ENCODE assay signal across 27 cellular contexts in genomic region chr15:61815356-61816083, GRCh38.
DNase-seq lines count a peak whose midpoint lies in the region; ATAC-seq, FAIRE-seq and TF ChIP-seq lines count a peak whose summit lies in the region.
"Had no signal": no experiment of that assay in that cellular context is flagged by ENCODE, and none has a peak within 500 bp of the region (broad histone marks: within the 10 kb centered on the region; RNA-seq: fewer than 3 reads in every experiment).

No MANE protein-coding gene starts in this region.

- WGBS in H1 (ENCODE audit: extremely low coverage in 1 of 2, insufficient coverage in 1 of 2, insufficient read length in 1 of 2, insufficient replicate concordance in 2 of 2, low coverage in 1 of 2, low lambda C conversion rate in 2 of 2, missing lambda C conversion rate in 1 of 2), 2 experiments: 87% methylated on average over 12 of the region's 12 CpGs; no CpG with 5 or more reads in 1 of the 2 experiments
- 84 to 90% methylated on average over 12 of the region's 12 CpGs for WGBS in lung, 2 donors

- no peak for FAIRE-seq in H1 (lab: Jason Lieb, UNC)
- FAIRE-seq: A204.1, GM12878, GM12892, GM18507 had no signal

- no peak overlapping the region; the same call in 1 of the 2 replicates for H2BK15ac ChIP-seq in H1 (ENCODE audit: low read length)

- H3K27me3 ChIP-seq in GM23338 (ENCODE audit: insufficient read depth) (no peaks in the 10 kb centered on the region), H1 (replicated peaks in 1 of 4; ENCODE audit: control insufficient read depth in 3 of 4, extremely low read depth in 1 of 4, insufficient read depth in 3 of 4, low read length in 3 of 4) (no peaks in the 10 kb centered on the region), lung (ENCODE audit: control insufficient read depth, insufficient read depth) (peaks cover 2% of the 10 kb centered on the region)
- H3K27me3 ChIP-seq: BE2C, BLaER1 had no signal

- no peaks in the 10 kb centered on the region for H3K79me1 ChIP-seq in H1 (ENCODE audit: low read depth, low read length)

- H3K36me3 ChIP-seq in GM23338 (ENCODE audit: insufficient read depth) (no peaks in the 10 kb centered on the region), H1 (ENCODE audit: control insufficient read depth in 2 of 4, insufficient read depth in 4 of 4, low read length in 3 of 4) (no peaks in the 10 kb centered on the region), lung (ENCODE audit: control insufficient read depth in 2 of 2, insufficient read depth in 2 of 2, low read length in 2 of 2) (no peaks in the 10 kb centered on the region)
- H3K36me3 ChIP-seq: BE2C, BLaER1 had no signal

- no peak for DNase-seq in GM23338 (ENCODE audit: low spot score)
- no peak for DNase-seq in H1 (ENCODE audit: low read depth in 1 of 2, low spot score in 2 of 2)
- DNase-seq in lung (ENCODE audit: low spot score): peak; percentile 24
- DNase-seq in NK-92 treated with Interleukin-12 subunit alpha and Interleukin-12 subunit beta, amount 100 ng/mL, for 24 hours (lab: John Stamatoyannopoulos, UW): no peak
- no peak for DNase-seq in activated CD8-positive, alpha-beta memory T cell treated with anti-CD3 and anti-CD28 coated beads, Interleukin-2, amount 50 U/mL, for 4 hours
- no peak for DNase-seq in NCI-H526 treated with DMSO at 0.1 percent for 48 hours (lab: John Stamatoyannopoulos, UW)
- DNase-seq: 8988T; ACHN; BE2C; C1 segment of cervical spinal cord; CD4-positive, alpha-beta memory T cell; CD4-positive, CD25-positive, alpha-beta regulatory T cell; CD8-positive, alpha-beta memory T cell; COR-L47; DMS 273 treated with DMSO at 0.1 percent for 48 hours; DMS153; DMS53; DMS79; DND-41; EL; GDM1 had no signal

- H3K9me3 ChIP-seq in H1 (ENCODE audit: insufficient read depth in 2 of 2, low read depth in 1 of 2, low read length in 1 of 2): no peaks in the 10 kb centered on the region
- H3K9me3 ChIP-seq in lung (ENCODE audit: control insufficient read depth in 2 of 2, insufficient read depth in 1 of 2, low read length in 1 of 2): no peaks in the 10 kb centered on the region
- H3K9me3 ChIP-seq: BE2C, BLaER1 had no signal

- TF ChIP-seq POLR2A in H1 (IDR thresholded peaks at IDR 0.05; ENCODE audit: control extremely low read depth in 1 of 2, low read depth in 2 of 2, low read length in 2 of 2): no peak

- H3K4ac ChIP-seq in H1 (replicated peaks; ENCODE audit: insufficient read length, low read depth, low read length): no peak overlapping the region

- ATAC-seq in GM23338 (no peak), lung (ENCODE audit: insufficient read depth, low FRiP score) (no peak)
- ATAC-seq: GM12878 had no signal

- H3K56ac ChIP-seq in H1 (replicated peaks; ENCODE audit: insufficient read length, low read depth, low read length): no peak overlapping the region

- H3K4me1 ChIP-seq in GM23338 (ENCODE audit: insufficient read depth) (0 out of 2 replicates have a peak, but pooled peaks cover 3% of the 10 kb centered on the region), H1 (replicated peaks in 1 of 4; ENCODE audit: control insufficient read depth in 3 of 4, insufficient read depth in 4 of 4, low read length in 3 of 4) (peaks cover 0 to 9% (median 3%) of the 10 kb centered on the region in 4 experiments; a peak in 6 of 7 replicates), lung (ENCODE audit: control insufficient read depth in 2 of 2, insufficient read depth in 2 of 2, low read length in 2 of 2) (no peaks in the 10 kb centered on the region)
- H3K4me1 ChIP-seq: BLaER1 had no signal

- TF ChIP-seq EP300 in H1 (IDR thresholded peaks at IDR 0.05; ENCODE audit: borderline replicate concordance in 1 of 2, low read depth in 2 of 2, low read length in 2 of 2): no peak

- no peak overlapping the region for H2BK5ac ChIP-seq in H1 (ENCODE audit: low read depth, low read length)

- H2AFZ ChIP-seq in GM23338 (peak overlapping the region; percentile 10; the same call in 1 of the 2 replicates), H1 (ENCODE audit: low read length) (0 out of 2 replicates have a peak overlapping the region, but pooled peaks have one; percentile 51)

- H3K9me3 Mint-ChIP-seq in GM23338: no peaks in the 10 kb centered on the region
- H3K9me3 Mint-ChIP-seq: CD8-positive, alpha-beta memory T cell had no signal

- no peak overlapping the region for H4K91ac ChIP-seq in H1 (replicated peaks; ENCODE audit: insufficient read length, low read length)

- H4K8ac ChIP-seq in H1 (ENCODE audit: extremely low read depth, insufficient read depth, low read length): no peak overlapping the region

- no peaks in the 10 kb centered on the region for H3K9me2 ChIP-seq in GM23338 (ENCODE audit: insufficient read depth)

- H3K18ac ChIP-seq in H1 (ENCODE audit: extremely low read depth, low read length): no peak overlapping the region

- no peak for TF ChIP-seq RAD21 in H1 (IDR thresholded peaks at IDR 0.05 in 1 of 2, conservative IDR thresholded peaks at IDR 0.05 in 1 of 2; ENCODE audit: low read depth in 2 of 2, low read length in 2 of 2)

- POLR2A ChIA-PET in H1 (lab: Charles Lee; ENCODE audit: partially characterized antibody): no interaction called here

- no peak overlapping the region for H3K4me2 ChIP-seq in GM23338
- H3K4me2 ChIP-seq in H1 (ENCODE audit: insufficient read depth in 1 of 2, low read depth in 2 of 2, low read length in 2 of 2): no peak overlapping the region
- H3K4me2 ChIP-seq: BLaER1 had no signal

- CTCF ChIA-PET in H1 (lab: Charles Lee; ENCODE audit: partially characterized antibody): interaction anchor here (1.4 to 2.4 kb wide), 2 partner anchors 13 to 18 kb away, joined by 4 to 9 read pairs; no protein-coding TSS in a partner anchor

- H3K4me3 Mint-ChIP-seq in GM23338: no peak overlapping the region
- H3K4me3 Mint-ChIP-seq: CD14-positive monocyte; CD4-positive, alpha-beta memory T cell; CD4-positive, CD25-positive, alpha-beta regulatory T cell; CD8-positive, alpha-beta memory T cell had no signal

- no peaks in the 10 kb centered on the region for H3K36me3 Mint-ChIP-seq in GM23338 (ENCODE audit: low read depth)
- H3K36me3 Mint-ChIP-seq: CD14-positive monocyte; CD4-positive, alpha-beta memory T cell; CD4-positive, CD25-positive, alpha-beta regulatory T cell; CD8-positive, alpha-beta memory T cell had no signal

- peaks cover 15% of the 10 kb centered on the region for H3K4me1 Mint-ChIP-seq in GM23338
- H3K4me1 Mint-ChIP-seq: CD14-positive monocyte; CD4-positive, alpha-beta memory T cell; CD4-positive, CD25-positive, alpha-beta regulatory T cell; CD8-positive, alpha-beta memory T cell had no signal

- no peak overlapping the region for H3K4me3 ChIP-seq in GM23338
- no peak overlapping the region for H3K4me3 ChIP-seq in H1 (ENCODE audit: extremely low read depth in 1 of 4, insufficient read depth in 2 of 4, low read depth in 3 of 4, low read length in 4 of 4)
- no peak overlapping the region for H3K4me3 ChIP-seq in lung
- H3K4me3 ChIP-seq: BLaER1, GM12878 had no signal

- no peak overlapping the region for H2BK20ac ChIP-seq in H1 (ENCODE audit: low read length)

- peak overlapping the region; percentile 27; the same call in 1 of the 2 replicates for H2BK12ac ChIP-seq in H1 (ENCODE audit: low read depth, low read length)

- H3K79me2 ChIP-seq in GM23338 (replicated peaks; ENCODE audit: insufficient read depth): no peaks in the 10 kb centered on the region
- H3K79me2 ChIP-seq in H1 (ENCODE audit: control insufficient read depth in 1 of 2, insufficient read depth in 2 of 2, low read length in 2 of 2): no peaks in the 10 kb centered on the region

- no peak overlapping the region for H3K14ac ChIP-seq in H1 (ENCODE audit: insufficient read length)

- H4K20me1 ChIP-seq in GM23338 (replicated peaks; ENCODE audit: insufficient read depth) (no peaks in the 10 kb centered on the region), H1 (replicated peaks in 1 of 2; ENCODE audit: control insufficient read depth in 1 of 2, insufficient read depth in 2 of 2, low read length in 2 of 2) (no peaks in the 10 kb centered on the region)
- H4K20me1 ChIP-seq: BLaER1 had no signal

- no peak overlapping the region for H2AK5ac ChIP-seq in H1 (ENCODE audit: low read depth, low read length)

- no peak overlapping the region for H3K23ac ChIP-seq in H1 (ENCODE audit: insufficient read length)

- no peak overlapping the region for H2BK120ac ChIP-seq in H1 (replicated peaks; ENCODE audit: low read depth, low read length)

- no peaks in the 10 kb centered on the region for H3F3A ChIP-seq in GM23338 (replicated peaks; ENCODE audit: low read depth)

- H3K9ac ChIP-seq in H1 (replicated peaks in 1 of 4; ENCODE audit: extremely low read depth in 1 of 4, low read depth in 3 of 4, low read length in 3 of 4): no peak overlapping the region
- H3K9ac ChIP-seq: BLaER1 had no signal

- TF ChIP-seq CTCF in GM23338 (conservative IDR thresholded peaks at IDR 0.05; ENCODE audit: low read depth in 2 of 2): no peak
- TF ChIP-seq CTCF in H1 (IDR thresholded peaks at IDR 0.05; ENCODE audit: control extremely low read depth in 1 of 3, insufficient read depth in 1 of 3, low read depth in 1 of 3, low read length in 3 of 3): no peak
- TF ChIP-seq CTCF in lung (IDR thresholded peaks at IDR 0.05; ENCODE audit: control extremely low read depth, extremely low read depth): no peak

- no peaks in the 10 kb centered on the region; the same call in 1 of the 2 replicates for H3K23me2 ChIP-seq in H1 (ENCODE audit: low read depth, low read length)

- H3K27ac ChIP-seq in GM23338 (ENCODE audit: low read depth): no peak overlapping the region
- no peak overlapping the region for H3K27ac ChIP-seq in H1 (ENCODE audit: low read depth, low read length)
- no peak overlapping the region for H3K27ac ChIP-seq in lung (ENCODE audit: low read depth in 1 of 2, low read length in 1 of 2)
- H3K27ac ChIP-seq: BLaER1 had no signal

- no peak overlapping the region for H4K5ac ChIP-seq in H1 (ENCODE audit: insufficient read length, low read depth, low read length)

- no peak overlapping the region for H3K27ac Mint-ChIP-seq in GM23338
- H3K27ac Mint-ChIP-seq: CD14-positive monocyte; CD4-positive, alpha-beta memory T cell; CD4-positive, CD25-positive, alpha-beta regulatory T cell; CD8-positive, alpha-beta memory T cell had no signal

- no peaks in the 10 kb centered on the region for H3K27me3 Mint-ChIP-seq in GM23338 (ENCODE audit: insufficient read depth, low read depth, poor library complexity)

TF ChIP-seq in GM23338, 12 proteins besides CTCF, POLR2A, EP300 and RAD21 (continues in another document):
- TF ChIP-seq POLR2AphosphoS5 (IDR thresholded peaks at IDR 0.05; ENCODE audit: low read depth): no peak
- TF ChIP-seq EZH2phosphoT487 (IDR thresholded peaks at IDR 0.05; ENCODE audit: unreplicated experiment): no peak
- TF ChIP-seq JUNB (IDR thresholded peaks at IDR 0.05; ENCODE audit: unreplicated experiment): no peak
- TF ChIP-seq ZNF114 (CRISPR knock-in tag; IDR thresholded peaks at IDR 0.05): no peak
- TF ChIP-seq STAT1 (IDR thresholded peaks at IDR 0.05; ENCODE audit: unreplicated experiment): no peak

TF ChIP-seq in H1, 55 proteins besides CTCF, POLR2A, EP300 and RAD21:
- TF ChIP-seq SP1 (IDR thresholded peaks at IDR 0.05; ENCODE audit: low read depth, low read length) (no peak), JUN (IDR thresholded peaks at IDR 0.05; ENCODE audit: low read depth, low read length) (no peak), GABPA (IDR thresholded peaks at IDR 0.05; ENCODE audit: borderline replicate concordance, insufficient read depth, low read length) (no peak), TCF12 (IDR thresholded peaks at IDR 0.05; ENCODE audit: low read depth, low read length) (no peak), TAF7 (optimal IDR thresholded peaks at IDR 0.05; ENCODE audit: borderline replicate concordance, low read depth, low read length) (no peak)
TF ChIP-seq in H1: peak in this region for 0.
